In the genomic region with DNA sequence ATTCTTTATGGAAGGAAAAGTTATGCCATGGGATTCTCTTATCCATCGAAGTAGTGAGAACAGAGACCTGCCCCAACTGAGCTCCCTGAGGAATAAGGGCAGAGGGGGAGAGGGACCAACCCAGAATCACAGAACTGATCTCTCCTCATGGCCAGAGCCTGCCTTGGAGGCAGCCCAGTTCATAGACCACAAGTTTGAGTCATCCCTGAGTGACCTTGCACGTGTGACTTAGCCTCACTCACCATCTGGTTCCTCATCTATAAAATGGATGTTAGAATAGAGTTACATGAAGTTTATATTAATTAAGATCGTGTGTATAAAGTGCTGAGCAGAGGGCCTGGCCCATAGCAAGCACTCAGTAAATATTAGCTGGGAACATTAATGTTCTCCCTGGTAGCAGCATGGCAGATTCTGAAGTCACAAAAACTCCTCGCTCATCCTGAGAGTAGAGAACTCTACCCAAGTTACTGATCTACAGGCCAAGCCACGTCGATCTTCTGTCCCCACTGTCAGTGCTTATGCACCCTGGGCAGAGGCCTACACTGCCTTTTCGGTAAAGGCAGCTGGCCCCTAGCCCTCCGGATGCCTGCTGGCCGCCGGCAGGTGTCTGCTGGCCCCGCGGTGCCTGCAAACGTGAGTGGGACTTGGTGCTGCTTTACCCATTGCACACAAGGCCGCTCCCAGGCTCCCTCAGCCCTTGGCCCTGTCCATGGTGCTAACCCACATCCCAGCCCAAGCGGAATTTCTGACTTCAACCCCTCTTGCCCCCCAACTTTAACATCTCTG, we compare ENCODE assay signal across 1 cellular context.
TF ChIP-seq lines count a peak whose summit lies in the region.

No MANE protein-coding gene starts in this region.

TF ChIP-seq in WTC11, 78 proteins besides CTCF, POLR2A, EP300 and RAD21 (continued from another document and continues in another):
- TF ChIP-seq, protein P1, sequence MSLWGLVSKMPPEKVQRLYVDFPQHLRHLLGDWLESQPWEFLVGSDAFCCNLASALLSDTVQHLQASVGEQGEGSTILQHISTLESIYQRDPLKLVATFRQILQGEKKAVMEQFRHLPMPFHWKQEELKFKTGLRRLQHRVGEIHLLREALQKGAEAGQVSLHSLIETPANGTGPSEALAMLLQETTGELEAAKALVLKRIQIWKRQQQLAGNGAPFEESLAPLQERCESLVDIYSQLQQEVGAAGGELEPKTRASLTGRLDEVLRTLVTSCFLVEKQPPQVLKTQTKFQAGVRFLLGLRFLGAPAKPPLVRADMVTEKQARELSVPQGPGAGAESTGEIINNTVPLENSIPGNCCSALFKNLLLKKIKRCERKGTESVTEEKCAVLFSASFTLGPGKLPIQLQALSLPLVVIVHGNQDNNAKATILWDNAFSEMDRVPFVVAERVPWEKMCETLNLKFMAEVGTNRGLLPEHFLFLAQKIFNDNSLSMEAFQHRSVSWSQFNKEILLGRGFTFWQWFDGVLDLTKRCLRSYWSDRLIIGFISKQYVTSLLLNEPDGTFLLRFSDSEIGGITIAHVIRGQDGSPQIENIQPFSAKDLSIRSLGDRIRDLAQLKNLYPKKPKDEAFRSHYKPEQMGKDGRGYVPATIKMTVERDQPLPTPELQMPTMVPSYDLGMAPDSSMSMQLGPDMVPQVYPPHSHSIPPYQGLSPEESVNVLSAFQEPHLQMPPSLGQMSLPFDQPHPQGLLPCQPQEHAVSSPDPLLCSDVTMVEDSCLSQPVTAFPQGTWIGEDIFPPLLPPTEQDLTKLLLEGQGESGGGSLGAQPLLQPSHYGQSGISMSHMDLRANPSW (CRISPR knock-in tag; conservative IDR thresholded peaks at IDR 0.05; ENCODE audit: low read depth): no peak
- no peak for TF ChIP-seq SOX15 (CRISPR knock-in tag; IDR thresholded peaks at IDR 0.05)
- TF ChIP-seq JAZF1 (CRISPR knock-in tag; IDR thresholded peaks at IDR 0.05): no peak
- TF ChIP-seq ZNF263 (CRISPR knock-in tag; IDR thresholded peaks at IDR 0.05; ENCODE audit: low read depth): no peak
- 0 out of 2 replicates have a peak, but pooled peaks have one; percentile 58 for TF ChIP-seq ETV6 (CRISPR knock-in tag; IDR thresholded peaks at IDR 0.05)
- TF ChIP-seq ZNF121 (CRISPR knock-in tag; IDR thresholded peaks at IDR 0.05): no peak
- no peak for TF ChIP-seq MXD4 (CRISPR knock-in tag; IDR thresholded peaks at IDR 0.05; ENCODE audit: borderline replicate concordance)
- 0 out of 2 replicates have a peak, but pooled peaks have one; percentile 43 for TF ChIP-seq ELF4 (CRISPR knock-in tag; IDR thresholded peaks at IDR 0.05; ENCODE audit: low read depth)
- TF ChIP-seq NFE2L1 (CRISPR knock-in tag; IDR thresholded peaks at IDR 0.05): peak; percentile 93
- TF ChIP-seq, protein P2, sequence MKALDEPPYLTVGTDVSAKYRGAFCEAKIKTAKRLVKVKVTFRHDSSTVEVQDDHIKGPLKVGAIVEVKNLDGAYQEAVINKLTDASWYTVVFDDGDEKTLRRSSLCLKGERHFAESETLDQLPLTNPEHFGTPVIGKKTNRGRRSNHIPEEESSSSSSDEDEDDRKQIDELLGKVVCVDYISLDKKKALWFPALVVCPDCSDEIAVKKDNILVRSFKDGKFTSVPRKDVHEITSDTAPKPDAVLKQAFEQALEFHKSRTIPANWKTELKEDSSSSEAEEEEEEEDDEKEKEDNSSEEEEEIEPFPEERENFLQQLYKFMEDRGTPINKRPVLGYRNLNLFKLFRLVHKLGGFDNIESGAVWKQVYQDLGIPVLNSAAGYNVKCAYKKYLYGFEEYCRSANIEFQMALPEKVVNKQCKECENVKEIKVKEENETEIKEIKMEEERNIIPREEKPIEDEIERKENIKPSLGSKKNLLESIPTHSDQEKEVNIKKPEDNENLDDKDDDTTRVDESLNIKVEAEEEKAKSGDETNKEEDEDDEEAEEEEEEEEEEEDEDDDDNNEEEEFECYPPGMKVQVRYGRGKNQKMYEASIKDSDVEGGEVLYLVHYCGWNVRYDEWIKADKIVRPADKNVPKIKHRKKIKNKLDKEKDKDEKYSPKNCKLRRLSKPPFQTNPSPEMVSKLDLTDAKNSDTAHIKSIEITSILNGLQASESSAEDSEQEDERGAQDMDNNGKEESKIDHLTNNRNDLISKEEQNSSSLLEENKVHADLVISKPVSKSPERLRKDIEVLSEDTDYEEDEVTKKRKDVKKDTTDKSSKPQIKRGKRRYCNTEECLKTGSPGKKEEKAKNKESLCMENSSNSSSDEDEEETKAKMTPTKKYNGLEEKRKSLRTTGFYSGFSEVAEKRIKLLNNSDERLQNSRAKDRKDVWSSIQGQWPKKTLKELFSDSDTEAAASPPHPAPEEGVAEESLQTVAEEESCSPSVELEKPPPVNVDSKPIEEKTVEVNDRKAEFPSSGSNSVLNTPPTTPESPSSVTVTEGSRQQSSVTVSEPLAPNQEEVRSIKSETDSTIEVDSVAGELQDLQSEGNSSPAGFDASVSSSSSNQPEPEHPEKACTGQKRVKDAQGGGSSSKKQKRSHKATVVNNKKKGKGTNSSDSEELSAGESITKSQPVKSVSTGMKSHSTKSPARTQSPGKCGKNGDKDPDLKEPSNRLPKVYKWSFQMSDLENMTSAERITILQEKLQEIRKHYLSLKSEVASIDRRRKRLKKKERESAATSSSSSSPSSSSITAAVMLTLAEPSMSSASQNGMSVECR (CRISPR knock-in tag; IDR thresholded peaks at IDR 0.05; ENCODE audit: borderline replicate concordance): peak; percentile 80
- TF ChIP-seq, protein P3, sequence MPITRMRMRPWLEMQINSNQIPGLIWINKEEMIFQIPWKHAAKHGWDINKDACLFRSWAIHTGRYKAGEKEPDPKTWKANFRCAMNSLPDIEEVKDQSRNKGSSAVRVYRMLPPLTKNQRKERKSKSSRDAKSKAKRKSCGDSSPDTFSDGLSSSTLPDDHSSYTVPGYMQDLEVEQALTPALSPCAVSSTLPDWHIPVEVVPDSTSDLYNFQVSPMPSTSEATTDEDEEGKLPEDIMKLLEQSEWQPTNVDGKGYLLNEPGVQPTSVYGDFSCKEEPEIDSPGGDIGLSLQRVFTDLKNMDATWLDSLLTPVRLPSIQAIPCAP (CRISPR knock-in tag; IDR thresholded peaks at IDR 0.05): no peak; the same call in 1 of the 2 replicates
- TF ChIP-seq, protein P4, sequence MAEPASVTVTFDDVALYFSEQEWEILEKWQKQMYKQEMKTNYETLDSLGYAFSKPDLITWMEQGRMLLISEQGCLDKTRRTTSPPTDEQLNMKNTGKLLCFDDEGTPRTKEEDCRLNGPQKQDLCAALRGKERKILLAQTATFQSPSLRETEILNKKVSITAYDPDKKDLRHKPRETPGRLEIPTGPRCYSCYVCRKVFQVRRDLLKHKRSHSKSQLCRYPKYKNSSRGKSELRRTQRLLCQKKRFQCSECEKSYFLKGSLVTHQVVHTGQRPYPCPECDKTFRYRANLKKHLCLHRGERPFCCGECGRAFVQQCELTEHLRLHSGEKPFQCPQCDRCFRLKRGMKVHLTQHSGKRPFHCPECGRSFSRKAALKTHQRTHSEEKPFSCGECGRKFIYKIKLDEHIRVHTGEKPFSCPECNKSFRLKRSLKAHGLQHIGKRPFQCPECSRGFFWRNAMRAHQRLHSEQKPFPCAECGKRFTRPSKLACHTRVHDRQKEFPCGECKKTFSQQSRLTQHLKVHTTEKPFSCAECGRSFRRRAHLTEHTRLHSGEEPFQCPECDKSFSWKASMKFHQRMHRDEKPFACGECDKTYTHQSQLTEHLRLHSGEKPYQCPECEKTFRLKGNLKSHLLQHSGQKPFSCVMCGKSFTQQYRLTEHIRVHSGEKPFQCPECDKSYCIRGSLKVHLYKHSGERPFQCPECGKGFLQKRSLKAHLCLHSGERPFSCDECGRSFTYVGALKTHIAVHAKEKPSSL (CRISPR knock-in tag; conservative IDR thresholded peaks at IDR 0.05): no peak
- TF ChIP-seq TP53 (CRISPR knock-in tag; IDR thresholded peaks at IDR 0.05): no peak
- TF ChIP-seq, protein P5, sequence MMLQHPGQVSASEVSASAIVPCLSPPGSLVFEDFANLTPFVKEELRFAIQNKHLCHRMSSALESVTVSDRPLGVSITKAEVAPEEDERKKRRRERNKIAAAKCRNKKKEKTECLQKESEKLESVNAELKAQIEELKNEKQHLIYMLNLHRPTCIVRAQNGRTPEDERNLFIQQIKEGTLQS (CRISPR knock-in tag; conservative IDR thresholded peaks at IDR 0.05): no peak
- TF ChIP-seq, protein P6, sequence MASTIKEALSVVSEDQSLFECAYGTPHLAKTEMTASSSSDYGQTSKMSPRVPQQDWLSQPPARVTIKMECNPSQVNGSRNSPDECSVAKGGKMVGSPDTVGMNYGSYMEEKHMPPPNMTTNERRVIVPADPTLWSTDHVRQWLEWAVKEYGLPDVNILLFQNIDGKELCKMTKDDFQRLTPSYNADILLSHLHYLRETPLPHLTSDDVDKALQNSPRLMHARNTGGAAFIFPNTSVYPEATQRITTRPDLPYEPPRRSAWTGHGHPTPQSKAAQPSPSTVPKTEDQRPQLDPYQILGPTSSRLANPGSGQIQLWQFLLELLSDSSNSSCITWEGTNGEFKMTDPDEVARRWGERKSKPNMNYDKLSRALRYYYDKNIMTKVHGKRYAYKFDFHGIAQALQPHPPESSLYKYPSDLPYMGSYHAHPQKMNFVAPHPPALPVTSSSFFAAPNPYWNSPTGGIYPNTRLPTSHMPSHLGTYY (CRISPR knock-in tag; IDR thresholded peaks at IDR 0.05): no peak
- TF ChIP-seq, protein P7, sequence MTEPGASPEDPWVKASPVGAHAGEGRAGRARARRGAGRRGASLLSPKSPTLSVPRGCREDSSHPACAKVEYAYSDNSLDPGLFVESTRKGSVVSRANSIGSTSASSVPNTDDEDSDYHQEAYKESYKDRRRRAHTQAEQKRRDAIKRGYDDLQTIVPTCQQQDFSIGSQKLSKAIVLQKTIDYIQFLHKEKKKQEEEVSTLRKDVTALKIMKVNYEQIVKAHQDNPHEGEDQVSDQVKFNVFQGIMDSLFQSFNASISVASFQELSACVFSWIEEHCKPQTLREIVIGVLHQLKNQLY (CRISPR knock-in tag; IDR thresholded peaks at IDR 0.05): 0 out of 2 replicates have a peak, but pooled peaks have one; percentile 35
- TF ChIP-seq ZNF219 (CRISPR knock-in tag; IDR thresholded peaks at IDR 0.05; ENCODE audit: borderline replicate concordance): peak; percentile 59; the same call in 1 of the 2 replicates
- peak; percentile 74; the same call in 1 of the 2 replicates for TF ChIP-seq IRF2 (CRISPR knock-in tag; IDR thresholded peaks at IDR 0.05; ENCODE audit: borderline replicate concordance, low read depth)
- no peak for TF ChIP-seq GABPB1 (CRISPR knock-in tag; IDR thresholded peaks at IDR 0.05)
- TF ChIP-seq SMAD4 (CRISPR knock-in tag; IDR thresholded peaks at IDR 0.05): peak; percentile 80; the same call in 1 of the 2 replicates
- TF ChIP-seq, protein P8, sequence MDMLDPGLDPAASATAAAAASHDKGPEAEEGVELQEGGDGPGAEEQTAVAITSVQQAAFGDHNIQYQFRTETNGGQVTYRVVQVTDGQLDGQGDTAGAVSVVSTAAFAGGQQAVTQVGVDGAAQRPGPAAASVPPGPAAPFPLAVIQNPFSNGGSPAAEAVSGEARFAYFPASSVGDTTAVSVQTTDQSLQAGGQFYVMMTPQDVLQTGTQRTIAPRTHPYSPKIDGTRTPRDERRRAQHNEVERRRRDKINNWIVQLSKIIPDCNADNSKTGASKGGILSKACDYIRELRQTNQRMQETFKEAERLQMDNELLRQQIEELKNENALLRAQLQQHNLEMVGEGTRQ (CRISPR knock-in tag; IDR thresholded peaks at IDR 0.05): no peak
- TF ChIP-seq RORB (CRISPR knock-in tag; IDR thresholded peaks at IDR 0.05): no peak
- TF ChIP-seq SP1 (CRISPR knock-in tag; conservative IDR thresholded peaks at IDR 0.05): 0 out of 2 replicates have a peak, but pooled peaks have one; percentile 53
- no peak for TF ChIP-seq ZNF671 (CRISPR knock-in tag; IDR thresholded peaks at IDR 0.05)
- TF ChIP-seq, protein P9, sequence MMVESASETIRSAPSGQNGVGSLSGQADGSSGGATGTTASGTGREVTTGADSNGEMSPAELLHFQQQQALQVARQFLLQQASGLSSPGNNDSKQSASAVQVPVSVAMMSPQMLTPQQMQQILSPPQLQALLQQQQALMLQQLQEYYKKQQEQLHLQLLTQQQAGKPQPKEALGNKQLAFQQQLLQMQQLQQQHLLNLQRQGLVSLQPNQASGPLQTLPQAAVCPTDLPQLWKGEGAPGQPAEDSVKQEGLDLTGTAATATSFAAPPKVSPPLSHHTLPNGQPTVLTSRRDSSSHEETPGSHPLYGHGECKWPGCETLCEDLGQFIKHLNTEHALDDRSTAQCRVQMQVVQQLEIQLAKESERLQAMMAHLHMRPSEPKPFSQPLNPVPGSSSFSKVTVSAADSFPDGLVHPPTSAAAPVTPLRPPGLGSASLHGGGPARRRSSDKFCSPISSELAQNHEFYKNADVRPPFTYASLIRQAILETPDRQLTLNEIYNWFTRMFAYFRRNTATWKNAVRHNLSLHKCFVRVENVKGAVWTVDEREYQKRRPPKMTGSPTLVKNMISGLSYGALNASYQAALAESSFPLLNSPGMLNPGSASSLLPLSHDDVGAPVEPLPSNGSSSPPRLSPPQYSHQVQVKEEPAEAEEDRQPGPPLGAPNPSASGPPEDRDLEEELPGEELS (CRISPR knock-in tag; IDR thresholded peaks at IDR 0.05): peak; percentile 94
- TF ChIP-seq, protein P10, sequence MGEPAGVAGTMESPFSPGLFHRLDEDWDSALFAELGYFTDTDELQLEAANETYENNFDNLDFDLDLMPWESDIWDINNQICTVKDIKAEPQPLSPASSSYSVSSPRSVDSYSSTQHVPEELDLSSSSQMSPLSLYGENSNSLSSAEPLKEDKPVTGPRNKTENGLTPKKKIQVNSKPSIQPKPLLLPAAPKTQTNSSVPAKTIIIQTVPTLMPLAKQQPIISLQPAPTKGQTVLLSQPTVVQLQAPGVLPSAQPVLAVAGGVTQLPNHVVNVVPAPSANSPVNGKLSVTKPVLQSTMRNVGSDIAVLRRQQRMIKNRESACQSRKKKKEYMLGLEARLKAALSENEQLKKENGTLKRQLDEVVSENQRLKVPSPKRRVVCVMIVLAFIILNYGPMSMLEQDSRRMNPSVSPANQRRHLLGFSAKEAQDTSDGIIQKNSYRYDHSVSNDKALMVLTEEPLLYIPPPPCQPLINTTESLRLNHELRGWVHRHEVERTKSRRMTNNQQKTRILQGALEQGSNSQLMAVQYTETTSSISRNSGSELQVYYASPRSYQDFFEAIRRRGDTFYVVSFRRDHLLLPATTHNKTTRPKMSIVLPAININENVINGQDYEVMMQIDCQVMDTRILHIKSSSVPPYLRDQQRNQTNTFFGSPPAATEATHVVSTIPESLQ (CRISPR knock-in tag; IDR thresholded peaks at IDR 0.05): no peak
- TF ChIP-seq RELA (CRISPR knock-in tag; IDR thresholded peaks at IDR 0.05; ENCODE audit: borderline replicate concordance): no peak
- TF ChIP-seq, protein P11, sequence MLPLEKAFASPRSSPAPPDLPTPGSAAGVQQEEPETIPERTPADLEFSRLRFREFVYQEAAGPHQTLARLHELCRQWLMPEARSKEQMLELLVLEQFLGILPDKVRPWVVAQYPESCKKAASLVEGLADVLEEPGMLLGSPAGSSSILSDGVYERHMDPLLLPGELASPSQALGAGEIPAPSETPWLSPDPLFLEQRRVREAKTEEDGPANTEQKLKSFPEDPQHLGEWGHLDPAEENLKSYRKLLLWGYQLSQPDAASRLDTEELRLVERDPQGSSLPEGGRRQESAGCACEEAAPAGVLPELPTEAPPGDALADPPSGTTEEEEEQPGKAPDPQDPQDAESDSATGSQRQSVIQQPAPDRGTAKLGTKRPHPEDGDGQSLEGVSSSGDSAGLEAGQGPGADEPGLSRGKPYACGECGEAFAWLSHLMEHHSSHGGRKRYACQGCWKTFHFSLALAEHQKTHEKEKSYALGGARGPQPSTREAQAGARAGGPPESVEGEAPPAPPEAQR (CRISPR knock-in tag; IDR thresholded peaks at IDR 0.05): no peak
- TF ChIP-seq, protein P12, sequence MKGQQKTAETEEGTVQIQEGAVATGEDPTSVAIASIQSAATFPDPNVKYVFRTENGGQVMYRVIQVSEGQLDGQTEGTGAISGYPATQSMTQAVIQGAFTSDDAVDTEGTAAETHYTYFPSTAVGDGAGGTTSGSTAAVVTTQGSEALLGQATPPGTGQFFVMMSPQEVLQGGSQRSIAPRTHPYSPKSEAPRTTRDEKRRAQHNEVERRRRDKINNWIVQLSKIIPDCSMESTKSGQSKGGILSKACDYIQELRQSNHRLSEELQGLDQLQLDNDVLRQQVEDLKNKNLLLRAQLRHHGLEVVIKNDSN (CRISPR knock-in tag; IDR thresholded peaks at IDR 0.05): peak; percentile 67; the same call in 1 of the 2 replicates
- peak; percentile 77; the same call in 1 of the 2 replicates for TF ChIP-seq ZNF232 (CRISPR knock-in tag; IDR thresholded peaks at IDR 0.05)
- TF ChIP-seq CREM (CRISPR knock-in tag; IDR thresholded peaks at IDR 0.05): peak; percentile 52; the same call in 1 of the 2 replicates
